In the genomic region with DNA sequence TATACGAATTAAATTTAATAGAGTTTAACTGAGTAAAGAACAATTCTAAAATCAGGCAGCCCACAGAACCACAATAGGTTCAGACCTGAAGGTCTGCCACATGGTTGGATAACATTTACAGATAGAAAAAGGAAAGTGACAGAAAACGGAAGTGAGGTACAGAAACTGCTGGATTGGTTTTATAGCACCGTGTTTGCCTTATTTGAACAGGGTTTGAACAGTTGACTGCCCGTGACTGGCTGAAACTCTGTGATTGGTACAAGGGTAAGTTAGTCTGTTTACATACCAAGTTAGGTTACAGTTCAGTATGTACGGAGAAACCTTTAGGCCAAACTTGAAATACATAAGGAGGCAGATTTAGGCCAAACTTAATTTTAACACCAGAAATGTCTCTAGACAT, we compare ENCODE assay signal across 23 cellular contexts.
A peak's percentile ranks its signal among the peaks of the same experiment; 100 is the strongest.
DNase-seq lines count a peak whose midpoint lies in the region; ATAC-seq, FAIRE-seq and TF ChIP-seq lines count a peak whose summit lies in the region.
"Had no signal": no experiment of that assay in that cellular context is flagged by ENCODE, and none has a peak within 500 bp of the region (broad histone marks: within the 10 kb centered on the region; RNA-seq: fewer than 3 reads in every experiment).

No MANE protein-coding gene starts in this region.

- no peak overlapping the region for H3K4me3 Mint-ChIP-seq in nephron
- H3K4me3 Mint-ChIP-seq in activated T-cell treated with anti-CD3 and anti-CD28 coated beads, Interleukin-2, amount 50 U/mL, for 4 hours, result no peak overlapping the region
- H3K4me3 Mint-ChIP-seq: activated CD4-positive, alpha-beta memory T cell treated with anti-CD3 and anti-CD28 coated beads for 36 hours; CD4-positive, alpha-beta T cell had no signal

- in situ Hi-C loops in Panc1 (cut with HindIII; ENCODE audit: low pct_unique_long_range_greater_than_20kb, low sequenced_read_pairs), result no loop called here
- in situ Hi-C loops in transverse colon (cut with MboI; ENCODE audit: low pct_ligation_motif_present in 1 of 4, low pct_unique_long_range_greater_than_20kb in 1 of 4, low sequenced_read_pairs in 3 of 4), result no loop called here

- no peak overlapping the region for H3K4me3 ChIP-seq in Panc1 (ENCODE audit: low read depth in 2 of 2, low read length in 2 of 2)
- H3K4me3 ChIP-seq in transverse colon, result no peak overlapping the region
- H3K4me3 ChIP-seq in upper lobe of left lung, result no peak overlapping the region
- H3K4me3 ChIP-seq: adrenal gland, breast epithelium, coronary artery, lower lobe of right lung, SK-N-MC, testis had no signal

- peak; percentile 52 for ATAC-seq in HG02885 (IDR thresholded peaks at IDR 0.05; ENCODE audit: poor library complexity, unreplicated experiment)
- ATAC-seq in Panc1, result no peak
- no peak for ATAC-seq in activated T-cell treated with anti-CD3 and anti-CD28 coated beads, Interleukin-2, amount 50 U/mL, for 4 hours
- ATAC-seq in upper lobe of left lung (ENCODE audit: low FRiP score in 2 of 2), result no peak
- ATAC-seq: lower lobe of right lung had no signal

- H3K9me3 ChIP-seq in Panc1 (ENCODE audit: control insufficient read depth, insufficient read depth, low read depth, low read length) (no peaks in the 10 kb centered on the region), transverse colon (no peaks in the 10 kb centered on the region), upper lobe of left lung (no peaks in the 10 kb centered on the region)
- H3K9me3 ChIP-seq: adrenal gland, breast epithelium, lower lobe of right lung, testis had no signal

- H3K36me3 ChIP-seq in Panc1 (ENCODE audit: control insufficient read depth, insufficient read depth, low read length) (no peaks in the 10 kb centered on the region), transverse colon (no peaks in the 10 kb centered on the region), upper lobe of left lung (no peaks in the 10 kb centered on the region)
- H3K36me3 ChIP-seq: adrenal gland, breast epithelium, lower lobe of right lung had no signal

- WGBS in transverse colon (ENCODE audit: low coverage in 1 of 2), 2 donors, result 56 to 100% methylated on average over 1 to 5 of the region's 5 CpGs
- 81 to 82% methylated on average over 5 of the region's 5 CpGs for WGBS in upper lobe of left lung, 2 donors

- CTCF ChIA-PET in Panc1 (lab: Charles Lee), result no interaction called here

- peaks cover 5% of the 10 kb centered on the region for H3K9me3 Mint-ChIP-seq in nephron
- no peaks in the 10 kb centered on the region for H3K9me3 Mint-ChIP-seq in activated T-cell treated with anti-CD3 and anti-CD28 coated beads, Interleukin-2, amount 50 U/mL, for 4 hours
- H3K9me3 Mint-ChIP-seq: activated CD4-positive, alpha-beta memory T cell treated with anti-CD3 and anti-CD28 coated beads for 36 hours; CD4-positive, alpha-beta T cell had no signal

- H3K27ac Mint-ChIP-seq in nephron, result peak overlapping the region in 2 of 3 experiments; percentile 6 to 16
- H3K27ac Mint-ChIP-seq: activated CD4-positive, alpha-beta memory T cell treated with anti-CD3 and anti-CD28 coated beads for 36 hours; CD4-positive, alpha-beta T cell had no signal

- no peaks in the 10 kb centered on the region for H3K4me1 ChIP-seq in Panc1 (ENCODE audit: control insufficient read depth, insufficient read depth, low read length)
- H3K4me1 ChIP-seq in transverse colon, result no peaks in the 10 kb centered on the region
- no peaks in the 10 kb centered on the region for H3K4me1 ChIP-seq in upper lobe of left lung
- H3K4me1 ChIP-seq: breast epithelium, lower lobe of right lung, testis had no signal

- peaks cover 53% of the 10 kb centered on the region for H3K4me1 Mint-ChIP-seq in nephron
- H3K4me1 Mint-ChIP-seq in activated T-cell treated with anti-CD3 and anti-CD28 coated beads, Interleukin-2, amount 50 U/mL, for 4 hours (ENCODE audit: low read depth), result peaks cover 10% of the 10 kb centered on the region

- TF ChIP-seq EP300 in transverse colon (IDR thresholded peaks at IDR 0.05; ENCODE audit: low read depth) (no peak), upper lobe of left lung (IDR thresholded peaks at IDR 0.05) (no peak)

- POLR2A ChIA-PET in Panc1 (lab: Charles Lee), result no interaction called here

- H3K36me3 Mint-ChIP-seq in nephron (ENCODE audit: low read depth), result no peaks in the 10 kb centered on the region
- H3K36me3 Mint-ChIP-seq in activated T-cell treated with anti-CD3 and anti-CD28 coated beads, Interleukin-2, amount 50 U/mL, for 4 hours (ENCODE audit: insufficient read depth), result no peaks in the 10 kb centered on the region
- H3K36me3 Mint-ChIP-seq: activated CD4-positive, alpha-beta memory T cell treated with anti-CD3 and anti-CD28 coated beads for 36 hours had no signal

- TF ChIP-seq CTCF in Panc1 (IDR thresholded peaks at IDR 0.05) (no peak), nephron (IDR thresholded peaks at IDR 0.05; ENCODE audit: unreplicated experiment in 3 of 3) (no peak), transverse colon (IDR thresholded peaks at IDR 0.05) (no peak), upper lobe of left lung (IDR thresholded peaks at IDR 0.05) (no peak)

- H3K27me3 ChIP-seq in Panc1 (ENCODE audit: control insufficient read depth, insufficient read depth, low read length) (no peaks in the 10 kb centered on the region), transverse colon (no peaks in the 10 kb centered on the region), upper lobe of left lung (no peaks in the 10 kb centered on the region)
- H3K27me3 ChIP-seq: adrenal gland, testis had no signal

- DNase-seq in GM12892 (ENCODE audit: insufficient read length), result no peak
- no peak for DNase-seq in Panc1 (ENCODE audit: low read depth, low spot score)
- no peak for DNase-seq in activated T-cell treated with anti-CD3 and anti-CD28 coated beads, Interleukin-2, amount 50 U/mL, for 4 hours
- DNase-seq in transverse colon, result no peak
- DNase-seq in upper lobe of left lung, result no peak
- DNase-seq: activated CD4-positive, alpha-beta memory T cell treated with anti-CD3 and anti-CD28 coated beads for 36 hours; adrenal gland; CD4-positive, alpha-beta T cell; kidney; lower lobe of right lung; MM.1S; NCI-H1694 treated with DMSO at 0.1 percent for 48 hours; NCI-H774; occipital lobe; stimulated activated CD4-positive, alpha-beta T cell treated with anti-CD3 and anti-CD28 coated beads, Interleukin-2, amount 100 ng/mL, for 48 hours; stimulated activated naive CD4-positive, alpha-beta T cell; testis had no signal

- FAIRE-seq in GM12892 (lab: Jason Lieb, UNC), result peak; percentile 87
- FAIRE-seq: G401.6, kidney had no signal

- no TSS peak for BruUV-seq in Panc1 (replicated peaks; lab: Mats Ljungman, UMichigan)

- TF ChIP-seq POLR2A in GM12892 (IDR thresholded peaks at IDR 0.05; ENCODE audit: low read depth, low read length), result no peak
- no peak for TF ChIP-seq POLR2A in transverse colon (IDR thresholded peaks at IDR 0.05)
- TF ChIP-seq POLR2A in upper lobe of left lung (IDR thresholded peaks at IDR 0.05), result no peak

- H3K27ac ChIP-seq in Panc1 (ENCODE audit: low read length), result peak overlapping the region; percentile 39; the same call in 1 of the 2 replicates
- no peak overlapping the region for H3K27ac ChIP-seq in transverse colon
- H3K27ac ChIP-seq in upper lobe of left lung, result no peak overlapping the region
- H3K27ac ChIP-seq: adrenal gland, breast epithelium, coronary artery, lower lobe of right lung, SK-N-MC, testis had no signal

- H3K27me3 Mint-ChIP-seq in nephron (ENCODE audit: low read depth), result no peaks in the 10 kb centered on the region
- no peaks in the 10 kb centered on the region for H3K27me3 Mint-ChIP-seq in activated T-cell treated with anti-CD3 and anti-CD28 coated beads, Interleukin-2, amount 50 U/mL, for 4 hours (ENCODE audit: low read depth)
- H3K27me3 Mint-ChIP-seq: activated CD4-positive, alpha-beta memory T cell treated with anti-CD3 and anti-CD28 coated beads for 36 hours; CD4-positive, alpha-beta T cell had no signal

- intact Hi-C loops in Panc1 (cut with micrococcal nuclease; ENCODE audit: unreplicated experiment) (no loop called here), transverse colon (cut with DNase I; ENCODE audit: low total_unique reads) (no loop called here)
